ENCODE assay signal across 18 cellular contexts in genomic region chr11:64751580-64751979, GRCh38. TPM values are rescaled to one million over a fixed set of nuclear protein-coding genes. Genes with fewer than 3 reads are reported as not detected.
"Had no signal": no experiment of that assay in that cellular context is flagged by ENCODE, and none has a peak within 500 bp of the region (broad histone marks: within the 10 kb centered on the region; RNA-seq: fewer than 3 reads in every experiment).

No MANE protein-coding gene starts in this region.

- H3K9me3 ChIP-seq: heart left ventricle, right lobe of liver, suprapubic skin had no signal

- ATAC-seq: activated T-helper 17 cell treated with anti-CD3 and anti-CD28 coated beads, Interleukin-2, amount 50 U/mL, for 72 hours; effector memory CD8-positive, alpha-beta T cell; heart left ventricle; natural killer cell treated with Interleukin-12 subunit alpha and Interleukin-12 subunit beta and Interleukin-15 and Interleukin-18, amount 100 ng/mL, for 72 hours; right lobe of liver; stimulated activated naive CD8-positive, alpha-beta T cell treated with anti-CD3 and anti-CD28 coated beads, Interleukin-15, Interleukin-2, amounts not matched to agents 100 U/mL and 50 U/mL, for 24 hours had no signal

- H3K36me3 ChIP-seq: right lobe of liver, suprapubic skin had no signal

- H3K36me3 Mint-ChIP-seq: natural killer cell treated with Interleukin-12 subunit alpha and Interleukin-12 subunit beta and Interleukin-15 and Interleukin-18, amount 100 ng/mL, for 72 hours; type B pancreatic cell had no signal

- H3K4me3 Mint-ChIP-seq: activated T-helper 17 cell treated with anti-CD3 and anti-CD28 coated beads, Interleukin-2, amount 50 U/mL, for 72 hours; effector memory CD8-positive, alpha-beta T cell; immature natural killer cell; natural killer cell treated with Interleukin-12 subunit alpha and Interleukin-12 subunit beta and Interleukin-15 and Interleukin-18, amount 100 ng/mL, for 72 hours; type B pancreatic cell had no signal

- H3K27me3 ChIP-seq: heart left ventricle, right lobe of liver, suprapubic skin had no signal

- H3K4me3 ChIP-seq: heart left ventricle, right lobe of liver, suprapubic skin had no signal

- H3K27me3 Mint-ChIP-seq: activated T-helper 17 cell treated with anti-CD3 and anti-CD28 coated beads, Interleukin-2, amount 50 U/mL, for 72 hours; effector memory CD8-positive, alpha-beta T cell; natural killer cell treated with Interleukin-12 subunit alpha and Interleukin-12 subunit beta and Interleukin-15 and Interleukin-18, amount 100 ng/mL, for 72 hours had no signal

- H3K9me3 Mint-ChIP-seq: activated T-helper 17 cell treated with anti-CD3 and anti-CD28 coated beads, Interleukin-2, amount 50 U/mL, for 72 hours; effector memory CD8-positive, alpha-beta T cell; immature natural killer cell; natural killer cell treated with Interleukin-12 subunit alpha and Interleukin-12 subunit beta and Interleukin-15 and Interleukin-18, amount 100 ng/mL, for 72 hours; type B pancreatic cell had no signal

- DNase-seq: activated CD4-positive, alpha-beta T cell treated with anti-CD3 and anti-CD28 coated beads, Interleukin-2, amount 50 U/mL, for 48 hours; activated naive CD4-positive, alpha-beta T cell treated with Interleukin-2 at 50 U/mL for 16 hours; anterior cingulate cortex; dermis blood vessel endothelial cell; effector memory CD8-positive, alpha-beta T cell; foreskin melanocyte; heart left ventricle; immature natural killer cell; mesendoderm; nucleus accumbens; stimulated activated naive CD8-positive, alpha-beta T cell treated with anti-CD3 and anti-CD28 coated beads, Interleukin-15, Interleukin-2, amounts not matched to agents 100 U/mL and 50 U/mL, for 24 hours had no signal

- H3K27ac Mint-ChIP-seq: activated T-helper 17 cell treated with anti-CD3 and anti-CD28 coated beads, Interleukin-2, amount 50 U/mL, for 72 hours; type B pancreatic cell had no signal

- H3K4me1 ChIP-seq: heart left ventricle, right lobe of liver, suprapubic skin had no signal

- H3K27ac ChIP-seq: heart left ventricle, right lobe of liver, suprapubic skin, VCaP had no signal

RNA-seq across cellular contexts. Expression of gene NRXN2, which starts 28.6 kb away (rescaled TPM):
- total RNA-seq: dermis blood vessel endothelial cell, pulmonary artery endothelial cell had no signal
